1 cellular context compared by ENCODE assay signal in genomic region chr16:75108792-75109731, GRCh38.
TF ChIP-seq lines count a peak whose summit lies in the region.

No MANE protein-coding gene starts in this region.

TF ChIP-seq in HCT116, 20 proteins besides CTCF, POLR2A, EP300 and RAD21 (continued from another document):
- TF ChIP-seq SIN3A (IDR thresholded peaks at IDR 0.05; ENCODE audit: low read depth) (no peak), EZH2phosphoT487 (IDR thresholded peaks at IDR 0.05; ENCODE audit: borderline replicate concordance) (no peak), JUND (IDR thresholded peaks at IDR 0.05) (no peak), ZBTB33 (IDR thresholded peaks at IDR 0.05; ENCODE audit: extremely low read depth, insufficient replicate concordance, low read length) (no peak), EZH2 (IDR thresholded peaks at IDR 0.05) (no peak), ELF1 (IDR thresholded peaks at IDR 0.05; ENCODE audit: borderline replicate concordance, low read depth) (no peak), TCF7L2 (IDR thresholded peaks at IDR 0.05; ENCODE audit: borderline replicate concordance, extremely low read depth, insufficient read depth, insufficient read length) (peak; percentile 23), CBX3 (IDR thresholded peaks at IDR 0.05; ENCODE audit: low read depth) (no peak), ATF3 (IDR thresholded peaks at IDR 0.05) (no peak), SRF (IDR thresholded peaks at IDR 0.05; ENCODE audit: low read depth) (no peak), FOSL1 (IDR thresholded peaks at IDR 0.05; ENCODE audit: low read depth) (no peak), YY1 (IDR thresholded peaks at IDR 0.05; ENCODE audit: extremely low read depth, insufficient replicate concordance, low read depth, low read length) (peak; percentile 10)
TF ChIP-seq in HCT116: peak in this region for 4.
